8 cellular contexts compared by ENCODE assay signal in genomic region chr6:146484411-146484810, GRCh38. TPM values are rescaled to one million over a fixed set of nuclear protein-coding genes. Genes with fewer than 3 reads are reported as not detected.
"Had no signal": no experiment of that assay in that cellular context is flagged by ENCODE, and none has a peak within 500 bp of the region (broad histone marks: within the 10 kb centered on the region; RNA-seq: fewer than 3 reads in every experiment).

No MANE protein-coding gene starts in this region.

- FAIRE-seq: G401.6, GM12878, GM12891, GM12892, GM18507, GM19239 had no signal

- ATAC-seq: GM12878 had no signal

- H3K4me3 ChIP-seq: GM12878 had no signal

- DNase-seq: GDM1, GF-D8 had no signal

RNA-seq across cellular contexts. Expression of gene RAB32, which starts 59.2 kb away (rescaled TPM):
- total RNA-seq: GM12878 had no signal
